ENCODE assay signal across 9 cellular contexts in the genomic region with DNA sequence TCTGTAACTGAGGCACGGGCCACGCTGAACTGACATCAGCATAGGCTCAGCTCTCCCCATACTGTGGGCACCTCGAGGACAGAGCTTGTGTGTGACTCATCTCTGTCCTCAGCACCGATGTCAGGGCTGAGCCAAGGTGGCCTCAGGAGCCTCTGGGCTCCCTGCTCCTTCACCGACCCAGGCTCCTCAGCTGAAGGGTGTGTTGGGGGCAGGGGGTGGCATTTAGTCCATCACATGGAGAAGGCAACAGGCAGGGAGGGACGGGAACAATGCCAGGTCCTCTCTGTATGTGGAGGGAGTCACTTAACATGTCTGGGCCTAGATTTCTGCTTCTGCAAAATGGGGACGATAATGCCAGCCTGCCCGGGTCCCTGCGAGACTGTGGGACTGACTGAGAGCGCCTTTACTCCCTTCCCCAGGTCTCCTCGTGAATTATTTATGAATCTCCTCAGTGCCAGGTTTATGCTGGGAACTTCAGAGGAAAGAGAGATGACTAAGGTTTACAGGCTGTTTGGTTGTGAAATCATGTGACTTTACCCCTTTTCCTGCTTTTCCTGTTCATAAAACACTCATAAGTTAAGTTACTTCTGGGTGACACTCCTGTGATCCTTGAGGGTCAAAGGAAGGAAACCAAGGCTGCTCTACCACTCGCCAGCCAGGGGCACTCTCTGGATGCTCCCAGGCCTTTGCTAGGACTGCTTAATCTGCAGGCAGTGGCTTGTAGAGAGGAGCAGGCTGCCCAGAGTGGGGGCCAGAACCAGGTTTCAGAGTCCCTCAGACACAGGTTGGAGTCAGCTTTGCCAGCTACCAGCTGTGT. TPM values are rescaled to one million over a fixed set of nuclear protein-coding genes. Genes with fewer than 3 reads are reported as not detected.
A peak's percentile ranks its signal among the peaks of the same experiment; 100 is the strongest.
DNase-seq lines count a peak whose midpoint lies in the region; ATAC-seq, FAIRE-seq and TF ChIP-seq lines count a peak whose summit lies in the region.
"Had no signal": no experiment of that assay in that cellular context is flagged by ENCODE, and none has a peak within 500 bp of the region (broad histone marks: within the 10 kb centered on the region; RNA-seq: fewer than 3 reads in every experiment).

No MANE protein-coding gene starts in this region.

- H3K9me3 Mint-ChIP-seq in CD4-positive, alpha-beta T cell = no peaks in the 10 kb centered on the region

- peak overlapping the region in 1 of 2 experiments; percentile 83; a peak in 2 of 4 replicates for H3K9ac ChIP-seq in K562 (ENCODE audit: insufficient read depth in 1 of 2, low read depth in 2 of 2, low read length in 2 of 2)

- intact Hi-C loops in K562 (cut with micrococcal nuclease) = no loop called here
- intact Hi-C loops in lower lobe of right lung (cut with DNase I) = no loop called here
- intact Hi-C loops in CD4-positive, alpha-beta T cell (cut with DNase I, micrococcal nuclease) = no loop called here

- H3K36me3 ChIP-seq in K562 (ENCODE audit: control insufficient read depth, insufficient read depth, low read length) = no peaks in the 10 kb centered on the region
- no peaks in the 10 kb centered on the region for H3K36me3 ChIP-seq in lower lobe of right lung

- H3K4me1 Mint-ChIP-seq in CD4-positive, alpha-beta T cell (ENCODE audit: low read depth) = no peaks in the 10 kb centered on the region

- no peak for TF ChIP-seq POLR2A in K562 (conservative IDR thresholded peaks at IDR 0.05)

- no peaks in the 10 kb centered on the region for H4K20me1 ChIP-seq in K562 (replicated peaks; ENCODE audit: control insufficient read depth, insufficient read depth, low read length)

- TF ChIP-seq EP300 in K562 (IDR thresholded peaks at IDR 0.05; ENCODE audit: low read length) = no peak

- FAIRE-seq in K562 (lab: Jason Lieb, UNC) = no peak

- no peaks in the 10 kb centered on the region for H3K27me3 ChIP-seq in K562 (ENCODE audit: control insufficient read depth in 2 of 2, insufficient read depth in 2 of 2, low read length in 2 of 2)
- H3K27me3 ChIP-seq in lower lobe of right lung (ENCODE audit: low read depth) = no peaks in the 10 kb centered on the region
- no peaks in the 10 kb centered on the region for H3K27me3 ChIP-seq in CD4-positive, alpha-beta T cell (ENCODE audit: control insufficient read depth, insufficient read depth, low read length)

- no peaks in the 10 kb centered on the region for H3K9me1 ChIP-seq in K562 (ENCODE audit: control insufficient read depth, insufficient read depth, low read length)

- WGBS in K562 (ENCODE audit: insufficient coverage, low coverage, missing lambda C conversion rate) = 31% methylated on average over 12 of the region's 12 CpGs

- TF ChIP-seq CTCF in K562 (IDR thresholded peaks at IDR 0.05 in 2 of 3, conservative IDR thresholded peaks at IDR 0.05 in 1 of 3; ENCODE audit: insufficient read depth in 2 of 3, low read depth in 1 of 3, low read length in 3 of 3) (no peak), lower lobe of right lung (IDR thresholded peaks at IDR 0.05) (no peak)
- no peak for TF ChIP-seq CTCF in CD4-positive, alpha-beta T cell (IDR thresholded peaks at IDR 0.05)

- H3K4me1 ChIP-seq in K562 (replicated peaks in 1 of 2; ENCODE audit: control insufficient read depth in 2 of 2, insufficient read depth in 2 of 2, low read length in 2 of 2) = peaks cover 9 to 15% of the 10 kb centered on the region in 2 experiments; a peak in 3 of 5 replicates
- H3K4me1 ChIP-seq in lower lobe of right lung = peaks cover 15% of the 10 kb centered on the region

- CTCF ChIA-PET in K562 (lab: Yijun Ruan, JAX; ENCODE audit: low intra/inter-chr PET ratio) = interaction anchor here (0.7 kb wide), 1 partner anchor 16 kb away, joined by 3 read pairs; no protein-coding TSS in a partner anchor
- CTCF ChIA-PET in CD4-positive, alpha-beta T cell (lab: Charles Lee) = no interaction called here

- H3K27me3 Mint-ChIP-seq in CD4-positive, alpha-beta T cell = no peaks in the 10 kb centered on the region

- ATAC-seq in K562 = peak; percentile 42; the same call in 2 of the 3 replicates
- ATAC-seq in lower lobe of right lung = peak; percentile 74 to 85
- no peak for ATAC-seq in HG02759 (IDR thresholded peaks at IDR 0.05; ENCODE audit: unreplicated experiment)
- ATAC-seq in CD4-positive, alpha-beta T cell (ENCODE audit: poor library complexity) = no peak
- ATAC-seq in GM21717 (IDR thresholded peaks at IDR 0.05; ENCODE audit: unreplicated experiment) = no peak

- in situ Hi-C loops in ACHN (cut with HindIII; ENCODE audit: low pct_ligation_motif_present, low pct_unique_long_range_greater_than_20kb, low sequenced_read_pairs) = no loop called here
- in situ Hi-C loops in K562 (cut with MboI) = no loop called here

- H3K4me3 ChIP-seq in K562 (no peak overlapping the region), lower lobe of right lung (no peak overlapping the region)

- H3K4me3 Mint-ChIP-seq in CD4-positive, alpha-beta T cell = no peak overlapping the region

- no peak overlapping the region for H3K27ac Mint-ChIP-seq in CD4-positive, alpha-beta T cell

- DNase-seq in ACHN (peak; percentile 81), HK-2 (ENCODE audit: unreplicated experiment) (peak; percentile 61), K562 (ENCODE audit: extremely low read depth in 1 of 4, low spot score in 3 of 4) (no peak), lower lobe of right lung (peak; percentile 56), cerebellum (ENCODE audit: low spot score) (no peak)
- DNase-seq in CD4-positive, alpha-beta T cell = no peak

- TF ChIP-seq RAD21 in K562 (CRISPR knock-in tag; conservative IDR thresholded peaks at IDR 0.05 in 1 of 2, IDR thresholded peaks at IDR 0.05 in 1 of 2) = no peak

- no peaks in the 10 kb centered on the region for H3K79me2 ChIP-seq in K562 (ENCODE audit: control insufficient read depth, insufficient read depth, low read length)

- BruUV-seq in K562 (replicated peaks; lab: Mats Ljungman, UMichigan) = no TSS peak

- H3K9me3 ChIP-seq in K562 (replicated peaks; ENCODE audit: control insufficient read depth, insufficient read depth, low read depth, low read length) (no peaks in the 10 kb centered on the region), lower lobe of right lung (no peaks in the 10 kb centered on the region)
- H3K9me3 ChIP-seq in CD4-positive, alpha-beta T cell (ENCODE audit: control insufficient read depth, low read length) = no peaks in the 10 kb centered on the region

- H3K36me3 Mint-ChIP-seq in CD4-positive, alpha-beta T cell (ENCODE audit: low read depth) = no peaks in the 10 kb centered on the region

- POLR2A ChIA-PET in K562 (lab: Yijun Ruan, JAX) = interaction anchor here (0.6 to 1.8 kb wide), 3 partner anchors 16 to 679 kb away, joined by 3 to 5 read pairs (median 4); a partner anchor contains a TSS
- POLR2A ChIA-PET in CD4-positive, alpha-beta T cell (lab: Charles Lee) = no interaction called here

- peak overlapping the region; percentile 64; the same call in 1 of the 2 replicates for H2AFZ ChIP-seq in K562 (ENCODE audit: low read depth, low read length)

- H3K27ac ChIP-seq in K562 (ENCODE audit: extremely low read depth, low read depth, low read length) (no peak overlapping the region), lower lobe of right lung (peak overlapping the region; percentile 72)
- no peak overlapping the region for H3K27ac ChIP-seq in CD4-positive, alpha-beta T cell (ENCODE audit: low read depth, low read length)
- H3K27ac ChIP-seq: WERI-Rb-1 had no signal

- no peak overlapping the region; the same call in 1 of the 2 replicates for H3K4me2 ChIP-seq in K562 (ENCODE audit: insufficient read depth, low read length)

TF ChIP-seq in K562, 482 proteins besides CTCF, POLR2A, EP300 and RAD21 (continues in another document):
- 0 out of 2 replicates have a peak, but pooled peaks have one; percentile 17 for TF ChIP-seq SMAD4 (CRISPR knock-in tag; conservative IDR thresholded peaks at IDR 0.05)
- TF ChIP-seq OTX1 (CRISPR knock-in tag; IDR thresholded peaks at IDR 0.05) = no peak
- TF ChIP-seq, protein P1, sequence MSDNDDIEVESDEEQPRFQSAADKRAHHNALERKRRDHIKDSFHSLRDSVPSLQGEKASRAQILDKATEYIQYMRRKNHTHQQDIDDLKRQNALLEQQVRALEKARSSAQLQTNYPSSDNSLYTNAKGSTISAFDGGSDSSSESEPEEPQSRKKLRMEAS (CRISPR knock-in tag; IDR thresholded peaks at IDR 0.05) = peak; percentile 32; the same call in 1 of the 2 replicates
- peak; percentile 15; the same call in 1 of the 2 replicates for TF ChIP-seq RAD51 (IDR thresholded peaks at IDR 0.05; ENCODE audit: borderline replicate concordance, low read depth)
- 0 out of 2 replicates have a peak, but pooled peaks have one; percentile 23 for TF ChIP-seq NR4A1 (CRISPR knock-in tag; IDR thresholded peaks at IDR 0.05)
- TF ChIP-seq NR4A1 (tag; IDR thresholded peaks at IDR 0.05) = peak; percentile 59
- TF ChIP-seq SUPT5H (IDR thresholded peaks at IDR 0.05) = no peak
- TF ChIP-seq NFE2 (IDR thresholded peaks at IDR 0.05; ENCODE audit: low read depth) = no peak
- TF ChIP-seq FOS (IDR thresholded peaks at IDR 0.05; ENCODE audit: extremely low read depth, insufficient read length) = no peak
- no peak for TF ChIP-seq ZEB2 (IDR thresholded peaks at IDR 0.05)
- TF ChIP-seq NR2C1 (IDR thresholded peaks at IDR 0.05) = no peak
- TF ChIP-seq NR2C1 (tag; IDR thresholded peaks at IDR 0.05) = 0 out of 2 replicates have a peak, but pooled peaks have one; percentile 14

RNA-seq across cellular contexts. Expression of a gene that starts 16.2 kb away (rescaled TPM):
- 1.6 and 1.9 TPM in 2 replicates for total RNA-seq in K562 (2011; cell fraction: chromatin; rRNA removed; ENCODE audit: low replicate concordance)
- 0.53 and 2.7 TPM in 2 replicates for total RNA-seq in K562 (2011; cell fraction: nucleolus; rRNA removed)
- 0.51 and 2.1 TPM in 2 replicates for total RNA-seq in K562 (2011; cell fraction: nucleoplasm; rRNA removed)
- 0.18 and 0.20 TPM in 2 replicates for total RNA-seq in K562 (2014; rRNA removed)
- 0.40 and 0.48 TPM in 2 replicates for total RNA-seq in K562 (2014; rRNA removed; fragmentation: Illumina TruSeq; extraction: Trizol)
- total RNA-seq in K562 (2015; rRNA removed; fragmentation: Illumina TruSeq; extraction: Trizol) = 0.34 and 0.36 TPM in 2 replicates
- 0.53 and 0.92 TPM in 2 replicates for total RNA-seq in K562 (2021)
- polyA plus RNA-seq in K562 (2011; rRNA removed) = 0.74 and 0.82 TPM in 2 replicates
- polyA plus RNA-seq in K562 (2011; cell fraction: cytosol; rRNA removed) = 0.37 and 2.8 TPM in 2 replicates
- 0.51 and 0.75 TPM in 2 replicates for polyA plus RNA-seq in K562 (2011; cell fraction: nucleus; rRNA removed)
- 0.47 and 0.89 TPM in 2 replicates for polyA plus RNA-seq in K562 (2012)
- 0.27 and 0.32 TPM in 2 replicates for polyA plus RNA-seq in K562 (2014; fragmentation: Illumina TruSeq; extraction: Trizol)
- under 1 TPM; 0.21 to 0.35 TPM for polyA plus RNA-seq in K562 (2014; fragmentation: Nextera tagmentation; extraction: Ambion mirVana)
- 0.19 and 0.23 TPM in 2 replicates for polyA plus RNA-seq in K562 (2014; rRNA removed)
- polyA minus RNA-seq in K562 (2011; rRNA and poly(A)+ RNA removed) = 2.0 and 2.1 TPM in 2 replicates
- not detected in 2 replicates for polyA minus RNA-seq in K562 (2011; cell fraction: cytosol; rRNA and poly(A)+ RNA removed)
- 0.13 and 0.89 TPM in 2 replicates for polyA minus RNA-seq in K562 (2011; cell fraction: nucleus; rRNA and poly(A)+ RNA removed)
- 34.9 TPM for total RNA-seq in lower lobe of right lung
- total RNA-seq in CD4-positive, alpha-beta T cell = not detected
- 7.0 TPM for total RNA-seq in cerebellum

Comparison
In these comparisons a context has a peak if more than half of its experiments do, and no peak if none do; other contexts are left out.
1. DNase-seq: peak in ACHN (single experiment), HK-2 (single experiment) and lower lobe of right lung (single experiment); none in K562 (0 of 4), CD4-positive, alpha-beta T cell (0 of 10) and cerebellum (single experiment).
2. ATAC-seq: peak in K562 (single experiment) and lower lobe of right lung (2 of 2); none in HG02759 (single experiment), CD4-positive, alpha-beta T cell (single experiment) and GM21717 (single experiment).